13 cellular contexts compared by ENCODE assay signal in the genomic region with DNA sequence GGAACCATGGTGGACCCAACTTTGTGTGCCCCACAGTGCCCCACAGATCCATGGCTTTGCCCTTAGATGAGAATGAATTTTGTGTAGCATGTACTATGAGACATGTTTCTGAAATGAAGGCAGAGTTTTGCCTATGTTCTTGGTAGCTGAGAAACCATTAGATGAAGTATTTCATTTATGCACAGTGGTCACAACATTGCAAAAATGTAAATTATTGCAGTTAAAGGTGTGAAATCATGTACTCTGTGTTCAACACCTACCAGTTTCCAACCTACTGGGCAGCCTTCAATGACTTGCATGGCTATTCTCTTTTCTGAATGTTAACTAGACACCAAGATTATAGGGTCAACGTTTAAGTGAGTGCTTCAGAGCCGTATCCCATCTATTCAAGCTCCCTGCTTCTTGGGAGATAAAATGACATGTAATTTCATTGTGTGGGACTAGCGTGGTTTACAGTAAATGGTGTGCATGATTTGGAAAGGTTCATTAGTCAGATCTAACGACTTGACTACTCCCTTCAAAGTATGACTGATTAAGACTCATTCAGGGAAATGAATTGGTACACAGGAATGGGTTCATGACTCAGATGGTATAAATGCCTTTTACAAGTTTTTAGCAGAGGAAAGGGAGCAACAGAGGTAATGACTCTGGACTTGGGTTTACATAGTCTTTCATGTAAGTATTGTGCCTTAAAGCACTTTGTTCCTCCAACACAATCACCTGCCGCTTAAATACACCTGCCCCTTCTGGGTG.
DNase-seq lines count a peak whose midpoint lies in the region; FAIRE-seq lines count a peak whose summit lies in the region.
"Had no signal": no experiment of that assay in that cellular context is flagged by ENCODE, and none has a peak within 500 bp of the region (broad histone marks: within the 10 kb centered on the region; RNA-seq: fewer than 3 reads in every experiment).

No MANE protein-coding gene starts in this region.

- no peak overlapping the region for H3K4me3 ChIP-seq in skeletal muscle satellite cell (ENCODE audit: low read length)

- H3K4me2 ChIP-seq in skeletal muscle satellite cell (ENCODE audit: low read length), result peak overlapping the region; percentile 12

- no peak overlapping the region for H3K9ac ChIP-seq in skeletal muscle satellite cell (ENCODE audit: low read depth, low read length)

- peaks cover 7% of the 10 kb centered on the region for H3K4me1 ChIP-seq in skeletal muscle satellite cell (ENCODE audit: control insufficient read depth, insufficient read depth, low read length)

- H3K9me3 Mint-ChIP-seq in activated T-cell treated with anti-CD3 and anti-CD28 coated beads, Interleukin-2, amount 50 U/mL, for 24 hours, result no peaks in the 10 kb centered on the region
- H3K9me3 Mint-ChIP-seq in activated T-helper 1 cell treated with anti-CD3 and anti-CD28 coated beads, Interleukin-12 subunit alpha, Interleukin-12 subunit beta, Interleukin-2, Interleukin-4 antibody, amounts not matched to agents 30 ng/mL and 10 ng/mL and 1 ng/mL, durations not matched to agents 14 hours and 24 hours and 36 hours, result no peaks in the 10 kb centered on the region

- no peaks in the 10 kb centered on the region for H3K36me3 ChIP-seq in skeletal muscle satellite cell (ENCODE audit: insufficient read depth, low read length)

- H3K36me3 Mint-ChIP-seq in activated T-cell treated with anti-CD3 and anti-CD28 coated beads, Interleukin-2, amount 50 U/mL, for 24 hours (ENCODE audit: low read depth), result no peaks in the 10 kb centered on the region
- no peaks in the 10 kb centered on the region for H3K36me3 Mint-ChIP-seq in activated T-helper 1 cell treated with anti-CD3 and anti-CD28 coated beads, Interleukin-12 subunit alpha, Interleukin-12 subunit beta, Interleukin-2, Interleukin-4 antibody, amounts not matched to agents 30 ng/mL and 10 ng/mL and 1 ng/mL, durations not matched to agents 14 hours and 24 hours and 36 hours (ENCODE audit: low read depth)

- H3K27ac Mint-ChIP-seq in activated T-cell treated with anti-CD3 and anti-CD28 coated beads, Interleukin-2, amount 50 U/mL, for 24 hours, result peak overlapping the region; percentile 93
- peak overlapping the region; percentile 36 for H3K27ac Mint-ChIP-seq in activated T-helper 1 cell treated with anti-CD3 and anti-CD28 coated beads, Interleukin-12 subunit alpha, Interleukin-12 subunit beta, Interleukin-2, Interleukin-4 antibody, amounts not matched to agents 30 ng/mL and 10 ng/mL and 1 ng/mL, durations not matched to agents 14 hours and 24 hours and 36 hours

- DNase-seq in activated T-cell treated with anti-CD3 and anti-CD28 coated beads, Interleukin-2, amount 50 U/mL, for 24 hours, result no peak
- DNase-seq in activated T-cell treated with anti-CD3 and anti-CD28 coated beads, Interleukin-2, amount 50 U/mL, for 1 hour, result no peak
- DNase-seq in LoVo (ENCODE audit: low spot score) (peak; percentile 69), T-helper 9 cell (no peak), HTR-8/SVneo (ENCODE audit: insufficient read length, low spot score) (no peak), GOT3 (lab: John Stamatoyannopoulos, UW) (no peak)
- no peak for DNase-seq in activated T-helper 1 cell treated with anti-CD3 and anti-CD28 coated beads, Interleukin-12 subunit alpha, Interleukin-12 subunit beta, Interleukin-2, Interleukin-4 antibody, amounts not matched to agents 30 ng/mL and 10 ng/mL and 1 ng/mL, durations not matched to agents 14 hours and 24 hours and 36 hours (ENCODE audit: low spot score)
- DNase-seq: hippocampal formation; NCI-H446; stimulated activated CD4-positive, alpha-beta T cell treated with anti-CD3 and anti-CD28 coated beads, Interleukin-12 subunit alpha, Interleukin-12 subunit beta, amount 100 ng/mL, for 4 hours; stimulated activated naive CD4-positive, alpha-beta T cell had no signal

- intact Hi-C loops in activated T-helper 1 cell treated with anti-CD3 and anti-CD28 coated beads, Interleukin-12 subunit alpha, Interleukin-12 subunit beta, Interleukin-2, Interleukin-4 antibody, amounts not matched to agents 30 ng/mL and 10 ng/mL and 1 ng/mL, durations not matched to agents 14 hours and 24 hours and 36 hours (cut with micrococcal nuclease), result loop anchor here (1.0 to 10.0 kb wide), 4 partner anchors 51 to 103 kb away; partner anchors contain the start of gene AKIRIN2

- H3K27me3 Mint-ChIP-seq in activated T-cell treated with anti-CD3 and anti-CD28 coated beads, Interleukin-2, amount 50 U/mL, for 24 hours, result peaks cover 52% of the 10 kb centered on the region
- no peaks in the 10 kb centered on the region for H3K27me3 Mint-ChIP-seq in activated T-helper 1 cell treated with anti-CD3 and anti-CD28 coated beads, Interleukin-12 subunit alpha, Interleukin-12 subunit beta, Interleukin-2, Interleukin-4 antibody, amounts not matched to agents 30 ng/mL and 10 ng/mL and 1 ng/mL, durations not matched to agents 14 hours and 24 hours and 36 hours (ENCODE audit: insufficient read depth)

- peak overlapping the region; percentile 16 for H3K4me3 Mint-ChIP-seq in activated T-cell treated with anti-CD3 and anti-CD28 coated beads, Interleukin-2, amount 50 U/mL, for 24 hours
- no peak overlapping the region for H3K4me3 Mint-ChIP-seq in activated T-helper 1 cell treated with anti-CD3 and anti-CD28 coated beads, Interleukin-12 subunit alpha, Interleukin-12 subunit beta, Interleukin-2, Interleukin-4 antibody, amounts not matched to agents 30 ng/mL and 10 ng/mL and 1 ng/mL, durations not matched to agents 14 hours and 24 hours and 36 hours

- H3K27me3 ChIP-seq in skeletal muscle satellite cell (ENCODE audit: control insufficient read depth, insufficient read depth, low read length), result peaks cover 20% of the 10 kb centered on the region

- no peak for FAIRE-seq in HTR-8/SVneo (lab: Jason Lieb, UNC)
- FAIRE-seq: colon had no signal

- H3K4me1 Mint-ChIP-seq in activated T-cell treated with anti-CD3 and anti-CD28 coated beads, Interleukin-2, amount 50 U/mL, for 24 hours (ENCODE audit: low read depth), result peaks cover 25% of the 10 kb centered on the region
- H3K4me1 Mint-ChIP-seq in activated T-helper 1 cell treated with anti-CD3 and anti-CD28 coated beads, Interleukin-12 subunit alpha, Interleukin-12 subunit beta, Interleukin-2, Interleukin-4 antibody, amounts not matched to agents 30 ng/mL and 10 ng/mL and 1 ng/mL, durations not matched to agents 14 hours and 24 hours and 36 hours (ENCODE audit: low read depth), result peaks cover 8% of the 10 kb centered on the region

- H3K9me3 ChIP-seq in skeletal muscle satellite cell (replicated peaks; ENCODE audit: low read length), result no peaks in the 10 kb centered on the region
